ENCODE assay signal across 21 cellular contexts in genomic region chr1:243447844-243448243, GRCh38.
DNase-seq lines count a peak whose midpoint lies in the region; ATAC-seq, FAIRE-seq and TF ChIP-seq lines count a peak whose summit lies in the region.
"Had no signal": no experiment of that assay in that cellular context is flagged by ENCODE, and none has a peak within 500 bp of the region (broad histone marks: within the 10 kb centered on the region; RNA-seq: fewer than 3 reads in every experiment).

No MANE protein-coding gene starts in this region.

- intact Hi-C loops in left ventricle myocardium inferior (cut with micrococcal nuclease), result no loop called here
- intact Hi-C loops in heart right ventricle (cut with DNase I), result no loop called here

- no peak for TF ChIP-seq CTCF in left ventricle myocardium inferior (IDR thresholded peaks at IDR 0.05; ENCODE audit: borderline replicate concordance)
- TF ChIP-seq CTCF in heart right ventricle (IDR thresholded peaks at IDR 0.05), result no peak
- no peak for TF ChIP-seq CTCF in Loucy (conservative IDR thresholded peaks at IDR 0.05; ENCODE audit: low read length)
- TF ChIP-seq CTCF in keratinocyte (optimal IDR thresholded peaks at IDR 0.05 in 1 of 3, IDR thresholded peaks at IDR 0.05 in 1 of 3, conservative IDR thresholded peaks at IDR 0.05 in 1 of 3; ENCODE audit: extremely low read depth in 1 of 3, insufficient read depth in 2 of 3, low read length in 3 of 3), result no peak

- H3K9ac ChIP-seq in Loucy (ENCODE audit: low read depth, low read length, poor library complexity, severe bottlenecking) (peak overlapping the region; percentile 15), keratinocyte (ENCODE audit: control insufficient read depth, extremely low read depth, insufficient read depth, low read length) (no peak overlapping the region)

- H3K4me1 ChIP-seq in left ventricle myocardium inferior, result peaks cover 32% of the 10 kb centered on the region
- peaks cover 0 to 44% (median 15%) of the 10 kb centered on the region in 9 donors for H3K4me1 ChIP-seq in heart right ventricle
- peaks cover 20% of the 10 kb centered on the region for H3K4me1 ChIP-seq in Loucy (ENCODE audit: insufficient read depth, low read length, poor library complexity, severe bottlenecking)
- peaks cover 8% of the 10 kb centered on the region for H3K4me1 ChIP-seq in keratinocyte (ENCODE audit: control insufficient read depth, extremely low read depth, insufficient read depth, low read length)

- DNase-seq in left ventricle myocardium inferior (no peak), heart right ventricle (no peak), keratinocyte (ENCODE audit: low read depth, low spot score) (no peak), NCI-H2227 (lab: John Stamatoyannopoulos, UW; ENCODE audit: unreplicated experiment) (no peak), NCI-H146 (lab: John Stamatoyannopoulos, UW) (no peak)
- DNase-seq: activated CD4-positive, CD25-positive, alpha-beta regulatory T cell treated with anti-CD3 and anti-CD28 coated beads, Interleukin-2, amount 50 U/mL, for 72 hours; activated T-cell treated with anti-CD3 and anti-CD28 coated beads, Interleukin-2, amount 50 U/mL, for 72 hours; anterior cingulate cortex; CD4-positive, alpha-beta memory T cell; effector CD8-positive, alpha-beta T cell; EL; hypothalamus; naive B cell; nucleus accumbens; stimulated activated CD8-positive, alpha-beta memory T cell treated with anti-CD3 and anti-CD28 coated beads, Interleukin-4, amount 100 ng/mL, for 48 hours had no signal

- H3K79me2 ChIP-seq in Loucy (ENCODE audit: insufficient read depth, low read length), result no peaks in the 10 kb centered on the region
- H3K79me2 ChIP-seq in keratinocyte (ENCODE audit: control insufficient read depth, insufficient read depth, low read length), result no peaks in the 10 kb centered on the region

- no peaks in the 10 kb centered on the region for H3F3A ChIP-seq in Loucy (ENCODE audit: low read depth)

- H3K27ac ChIP-seq in left ventricle myocardium inferior (replicated peaks), result peak overlapping the region; percentile 34
- H3K27ac ChIP-seq in heart right ventricle, result peak overlapping the region in 1 of 10 donors; percentile 7
- H3K27ac ChIP-seq in keratinocyte (ENCODE audit: control insufficient read depth, insufficient read depth, low read length), result peak overlapping the region; percentile 17
- H3K27ac ChIP-seq: gastrocnemius medialis, RWPE1 had no signal

- no peaks in the 10 kb centered on the region for H3K27me3 ChIP-seq in left ventricle myocardium inferior (ENCODE audit: low read depth)
- no peaks in the 10 kb centered on the region for H3K27me3 ChIP-seq in heart right ventricle
- no peaks in the 10 kb centered on the region for H3K27me3 ChIP-seq in Loucy (ENCODE audit: insufficient read depth, low read length, poor library complexity, severe bottlenecking)
- no peaks in the 10 kb centered on the region for H3K27me3 ChIP-seq in keratinocyte (ENCODE audit: control insufficient read depth, extremely low read depth, insufficient read depth, low read length)
- H3K27me3 ChIP-seq: gastrocnemius medialis had no signal

- H3K9me1 ChIP-seq in keratinocyte (ENCODE audit: control insufficient read depth, extremely low read depth, insufficient read depth, low read length), result no peaks in the 10 kb centered on the region

- H3K4me2 ChIP-seq in Loucy (ENCODE audit: low read depth, low read length, poor library complexity, severe bottlenecking) (peak overlapping the region; percentile 39), keratinocyte (ENCODE audit: control insufficient read depth, extremely low read depth, insufficient read depth, low read depth, low read length) (peak overlapping the region; percentile 23)

- no peaks in the 10 kb centered on the region for H3K9me2 ChIP-seq in Loucy (replicated peaks; ENCODE audit: low read depth, low read length)

- no peaks in the 10 kb centered on the region for H4K20me1 ChIP-seq in Loucy (ENCODE audit: insufficient read depth, low read length, poor library complexity, severe bottlenecking)
- no peaks in the 10 kb centered on the region for H4K20me1 ChIP-seq in keratinocyte (ENCODE audit: control insufficient read depth, extremely low read depth, insufficient read depth, low read length)

- no peaks in the 10 kb centered on the region for H3K9me3 ChIP-seq in left ventricle myocardium inferior (replicated peaks)
- H3K9me3 ChIP-seq in heart right ventricle, result no peaks in the 10 kb centered on the region
- no peaks in the 10 kb centered on the region for H3K9me3 ChIP-seq in Loucy (ENCODE audit: insufficient read depth, low read depth, low read length)
- no peaks in the 10 kb centered on the region for H3K9me3 ChIP-seq in keratinocyte (ENCODE audit: control insufficient read depth, low read depth, low read length)
- H3K9me3 ChIP-seq: gastrocnemius medialis had no signal

- dilution Hi-C loops in keratinocyte (cut with MboI; ENCODE audit: extremely low pct_ligation_motif_present, low sequenced_read_pairs), result no loop called here

- WGBS in heart right ventricle, 2 donors, result 55 to 68% methylated on average over 4 of the region's 4 CpGs

- ATAC-seq in heart right ventricle (no peak), HG03139 (IDR thresholded peaks at IDR 0.05; ENCODE audit: unreplicated experiment) (no peak)
- ATAC-seq: activated T-cell treated with anti-CD3 and anti-CD28 coated beads, Interleukin-2, amount 50 U/mL, for 72 hours had no signal

- no peak overlapping the region for H3K4me3 ChIP-seq in left ventricle myocardium inferior
- no peak overlapping the region for H3K4me3 ChIP-seq in heart right ventricle
- H3K4me3 ChIP-seq in Loucy (ENCODE audit: low read length, poor library complexity, severe bottlenecking), result peak overlapping the region; percentile 8
- no peak overlapping the region for H3K4me3 ChIP-seq in keratinocyte (ENCODE audit: control insufficient read depth in 2 of 3, extremely low read depth in 1 of 3, insufficient read depth in 2 of 3, low read depth in 1 of 3, low read length in 3 of 3)
- H3K4me3 ChIP-seq: gastrocnemius medialis had no signal

- no peak for FAIRE-seq in keratinocyte (lab: Jason Lieb, UNC)
- FAIRE-seq: colon, GM12891 had no signal

- H2AFZ ChIP-seq in Loucy (ENCODE audit: low read length) (peak overlapping the region; percentile 68), keratinocyte (ENCODE audit: control insufficient read depth, low read length) (no peak overlapping the region)

- H3K36me3 ChIP-seq in left ventricle myocardium inferior, result no peaks in the 10 kb centered on the region
- peaks cover 0 to 5% (median 0%) of the 10 kb centered on the region in 9 donors for H3K36me3 ChIP-seq in heart right ventricle
- H3K36me3 ChIP-seq in Loucy (ENCODE audit: insufficient read depth, low read length), result no peaks in the 10 kb centered on the region
- peaks cover 0 to 2% of the 10 kb centered on the region in 2 experiments for H3K36me3 ChIP-seq in keratinocyte (ENCODE audit: control insufficient read depth in 2 of 2, extremely low read depth in 1 of 2, insufficient read depth in 2 of 2, low read length in 2 of 2)
- H3K36me3 ChIP-seq: gastrocnemius medialis had no signal
